15 cellular contexts compared by ENCODE assay signal in genomic region chr2:149223472-149224062, GRCh38.
DNase-seq lines count a peak whose midpoint lies in the region; ATAC-seq and TF ChIP-seq lines count a peak whose summit lies in the region.
"Had no signal": no experiment of that assay in that cellular context is flagged by ENCODE, and none has a peak within 500 bp of the region (broad histone marks: within the 10 kb centered on the region; RNA-seq: fewer than 3 reads in every experiment).

No MANE protein-coding gene starts in this region.

- intact Hi-C loops in right lobe of liver (cut with DNase I), result no loop called here

- peaks cover 9% of the 10 kb centered on the region for H3K4me1 ChIP-seq in adipocyte (ENCODE audit: control insufficient read depth, insufficient read depth, low read length)
- peaks cover 6% of the 10 kb centered on the region for H3K4me1 ChIP-seq in iPS DF 6.9 (ENCODE audit: control insufficient read depth, insufficient read depth, low read length)
- peaks cover 0 to 6% (median 0%) of the 10 kb centered on the region in 4 donors for H3K4me1 ChIP-seq in right lobe of liver

- DNase-seq in adipocyte (ENCODE audit: low read depth), result peak; percentile 64
- peak; percentile 11 for DNase-seq in iPS DF 6.9 (ENCODE audit: low read depth, low spot score)
- no peak for DNase-seq in right lobe of liver
- DNase-seq: CD4-positive, alpha-beta memory T cell; NCI-H1092 treated with DMSO at 0.1 percent for 48 hours; NCI-H2029 treated with DMSO at 0.1 percent for 48 hours; NCI-H2171 treated with DMSO at 0.1 percent for 48 hours; NCI-H524 treated with DMSO at 0.1 percent for 48 hours; NCI-H82 had no signal

- WGBS in iPS DF 6.9 (ENCODE audit: insufficient coverage, insufficient read length), result no CpG with 5 or more reads among the region's 2 CpGs
- 58% methylated on average over 2 of the region's 2 CpGs for WGBS in right lobe of liver (ENCODE audit: insufficient coverage, low coverage, low lambda C conversion rate, missing lambda C conversion rate)

- no peak overlapping the region for H3K9ac ChIP-seq in adipocyte (ENCODE audit: low read length)
- H3K9ac ChIP-seq: BLaER1 treated with 17β-estradiol and CSF1 and Interleukin-3, amounts not matched to agents 10 nM and 100 nM; KMS-11 had no signal

- no peaks in the 10 kb centered on the region for H3K9me3 ChIP-seq in adipocyte (ENCODE audit: control insufficient read depth, low read length)
- no peaks in the 10 kb centered on the region; the same call in 1 of the 2 replicates for H3K9me3 ChIP-seq in iPS DF 6.9 (ENCODE audit: control insufficient read depth, insufficient read depth, low read length)
- H3K9me3 ChIP-seq in right lobe of liver, result no peaks in the 10 kb centered on the region
- H3K9me3 ChIP-seq: BLaER1 treated with 17β-estradiol and CSF1 and Interleukin-3, amounts not matched to agents 10 nM and 100 nM had no signal

- no peaks in the 10 kb centered on the region for H3K36me3 ChIP-seq in adipocyte (ENCODE audit: control insufficient read depth, insufficient read depth, low read length, severe bottlenecking)
- no peaks in the 10 kb centered on the region for H3K36me3 ChIP-seq in iPS DF 6.9 (ENCODE audit: control insufficient read depth, insufficient read depth, low read length)
- no peaks in the 10 kb centered on the region for H3K36me3 ChIP-seq in right lobe of liver
- H3K36me3 ChIP-seq: BLaER1 treated with 17β-estradiol and CSF1 and Interleukin-3, amounts not matched to agents 10 nM and 100 nM had no signal

- H3K4me3 ChIP-seq in adipocyte (ENCODE audit: low read length) (no peak overlapping the region), iPS DF 6.9 (ENCODE audit: low read length) (no peak overlapping the region), right lobe of liver (no peak overlapping the region)
- H3K4me3 ChIP-seq: BLaER1 treated with 17β-estradiol and CSF1 and Interleukin-3, amounts not matched to agents 10 nM and 100 nM had no signal

- TF ChIP-seq RAD21 in Ishikawa (IDR thresholded peaks at IDR 0.05; ENCODE audit: low read depth), result no peak

- ATAC-seq in HG02840 (IDR thresholded peaks at IDR 0.05; ENCODE audit: low FRiP score, unreplicated experiment) (no peak), HG02981 (IDR thresholded peaks at IDR 0.05; ENCODE audit: unreplicated experiment) (no peak), HG03139 (IDR thresholded peaks at IDR 0.05; ENCODE audit: unreplicated experiment) (no peak), right lobe of liver (no peak)

- H3K27me3 ChIP-seq in adipocyte (replicated peaks; ENCODE audit: control insufficient read depth, insufficient read depth, low read length), result peaks cover 22% of the 10 kb centered on the region
- no peaks in the 10 kb centered on the region for H3K27me3 ChIP-seq in iPS DF 6.9 (ENCODE audit: control insufficient read depth, insufficient read depth, low read length)
- H3K27me3 ChIP-seq in right lobe of liver, result no peaks in the 10 kb centered on the region
- H3K27me3 ChIP-seq: BLaER1 treated with 17β-estradiol and CSF1 and Interleukin-3, amounts not matched to agents 10 nM and 100 nM had no signal

- TF ChIP-seq CTCF in right lobe of liver (IDR thresholded peaks at IDR 0.05), result no peak

- no peak overlapping the region for H3K27ac ChIP-seq in iPS DF 6.9 (ENCODE audit: low read length)
- H3K27ac ChIP-seq in right lobe of liver, result no peak overlapping the region
- H3K27ac ChIP-seq: BLaER1 treated with 17β-estradiol and CSF1 and Interleukin-3, amounts not matched to agents 10 nM and 100 nM; KMS-11 had no signal

- TF ChIP-seq POLR2A in right lobe of liver (IDR thresholded peaks at IDR 0.05), result no peak

- TF ChIP-seq EP300 in Ishikawa (IDR thresholded peaks at IDR 0.05; ENCODE audit: borderline replicate concordance), result no peak

TF ChIP-seq in Ishikawa, 13 proteins besides CTCF, POLR2A, EP300 and RAD21:
- TF ChIP-seq CEBPB (IDR thresholded peaks at IDR 0.05) (no peak), MAX (IDR thresholded peaks at IDR 0.05) (no peak), TEAD4 (IDR thresholded peaks at IDR 0.05) (0 out of 2 replicates have a peak, but pooled peaks have one; percentile 11)

Comparison
In these comparisons a context has a peak if more than half of its experiments do, and no peak if none do; other contexts are left out.
1. DNase-seq: peak in adipocyte (single experiment) and iPS DF 6.9 (single experiment); none in right lobe of liver (0 of 3).